ENCODE assay signal across 13 cellular contexts in genomic region chr2:38261569-38262513, GRCh38.
DNase-seq lines count a peak whose midpoint lies in the region; ATAC-seq and TF ChIP-seq lines count a peak whose summit lies in the region.
"Had no signal": no experiment of that assay in that cellular context is flagged by ENCODE, and none has a peak within 500 bp of the region (broad histone marks: within the 10 kb centered on the region; RNA-seq: fewer than 3 reads in every experiment).

No MANE protein-coding gene starts in this region.

- H3K36me3 Mint-ChIP-seq in activated naive CD8-positive, alpha-beta T cell treated with anti-CD3 and anti-CD28 coated beads, Interleukin-2, amount 50 U/mL, for 24 hours (ENCODE audit: low read depth), result peaks cover 7% of the 10 kb centered on the region
- H3K36me3 Mint-ChIP-seq: CD8-positive, alpha-beta T cell had no signal

- in situ Hi-C loops in GM13976 (cut with MboI; ENCODE audit: low sequenced_read_pairs, unreplicated experiment), result loop anchor here (10.0 kb wide), 1 partner anchor 867 kb away; no protein-coding TSS in a partner anchor

- peaks cover 5% of the 10 kb centered on the region for H3K27me3 Mint-ChIP-seq in activated naive CD8-positive, alpha-beta T cell treated with anti-CD3 and anti-CD28 coated beads, Interleukin-2, amount 50 U/mL, for 24 hours

- H3K4me3 Mint-ChIP-seq in activated naive CD8-positive, alpha-beta T cell treated with anti-CD3 and anti-CD28 coated beads, Interleukin-2, amount 50 U/mL, for 24 hours, result no peak overlapping the region
- H3K4me3 Mint-ChIP-seq: CD8-positive, alpha-beta T cell had no signal

- DNase-seq in GM13976 (ENCODE audit: low spot score), result peak; percentile 45
- DNase-seq in activated naive CD8-positive, alpha-beta T cell treated with anti-CD3 and anti-CD28 coated beads, Interleukin-2, amount 50 U/mL, for 24 hours, result peak; percentile 5
- peak; percentile 42 for DNase-seq in stimulated activated CD4-positive, alpha-beta T cell treated with anti-CD3 and anti-CD28 coated beads, Interleukin-4, amount 100 ng/mL, for 24 hours
- no peak for DNase-seq in anterior cingulate cortex (lab: John Stamatoyannopoulos, UW)
- DNase-seq in NCI-H2171 (lab: John Stamatoyannopoulos, UW), result no peak
- DNase-seq: CD8-positive, alpha-beta T cell; Kasumi-1; left colon; NCI-H2081 treated with DMSO at 0.1 percent for 48 hours; spleen had no signal

- ATAC-seq in HG02571 (IDR thresholded peaks at IDR 0.05; ENCODE audit: unreplicated experiment), result peak; percentile 57
- peak; percentile 45 for ATAC-seq in activated naive CD8-positive, alpha-beta T cell treated with anti-CD3 and anti-CD28 coated beads, Interleukin-2, amount 50 U/mL, for 24 hours
- no peak for ATAC-seq in HG03097 (IDR thresholded peaks at IDR 0.05; ENCODE audit: low FRiP score, unreplicated experiment)
- ATAC-seq: CD8-positive, alpha-beta T cell; HCT116; left colon had no signal

- peak; percentile 19 for TF ChIP-seq CTCF in GM13976 (IDR thresholded peaks at IDR 0.05; ENCODE audit: borderline replicate concordance, control extremely low read depth, extremely low read depth, insufficient read depth, missing control alignments)

- H3K27ac Mint-ChIP-seq in activated naive CD8-positive, alpha-beta T cell treated with anti-CD3 and anti-CD28 coated beads, Interleukin-2, amount 50 U/mL, for 24 hours, result peak overlapping the region; percentile 47
- H3K27ac Mint-ChIP-seq: CD8-positive, alpha-beta T cell had no signal

- H3K4me1 Mint-ChIP-seq in activated naive CD8-positive, alpha-beta T cell treated with anti-CD3 and anti-CD28 coated beads, Interleukin-2, amount 50 U/mL, for 24 hours, result peaks cover 26% of the 10 kb centered on the region

- peaks cover 5% of the 10 kb centered on the region for H3K9me3 Mint-ChIP-seq in activated naive CD8-positive, alpha-beta T cell treated with anti-CD3 and anti-CD28 coated beads, Interleukin-2, amount 50 U/mL, for 24 hours
- H3K9me3 Mint-ChIP-seq: CD8-positive, alpha-beta T cell had no signal

Comparison
In these comparisons a context has a peak if more than half of its experiments do, and no peak if none do; other contexts are left out.
1. DNase-seq: peak in GM13976 (single experiment), activated naive CD8-positive, alpha-beta T cell treated with anti-CD3 and anti-CD28 coated beads, Interleukin-2, amount 50 U/mL, for 24 hours (single experiment) and stimulated activated CD4-positive, alpha-beta T cell treated with anti-CD3 and anti-CD28 coated beads, Interleukin-4, amount 100 ng/mL, for 24 hours (single experiment); none in anterior cingulate cortex (0 of 58) and NCI-H2171 (single experiment).